ENCODE assay signal across 21 cellular contexts in the genomic region with DNA sequence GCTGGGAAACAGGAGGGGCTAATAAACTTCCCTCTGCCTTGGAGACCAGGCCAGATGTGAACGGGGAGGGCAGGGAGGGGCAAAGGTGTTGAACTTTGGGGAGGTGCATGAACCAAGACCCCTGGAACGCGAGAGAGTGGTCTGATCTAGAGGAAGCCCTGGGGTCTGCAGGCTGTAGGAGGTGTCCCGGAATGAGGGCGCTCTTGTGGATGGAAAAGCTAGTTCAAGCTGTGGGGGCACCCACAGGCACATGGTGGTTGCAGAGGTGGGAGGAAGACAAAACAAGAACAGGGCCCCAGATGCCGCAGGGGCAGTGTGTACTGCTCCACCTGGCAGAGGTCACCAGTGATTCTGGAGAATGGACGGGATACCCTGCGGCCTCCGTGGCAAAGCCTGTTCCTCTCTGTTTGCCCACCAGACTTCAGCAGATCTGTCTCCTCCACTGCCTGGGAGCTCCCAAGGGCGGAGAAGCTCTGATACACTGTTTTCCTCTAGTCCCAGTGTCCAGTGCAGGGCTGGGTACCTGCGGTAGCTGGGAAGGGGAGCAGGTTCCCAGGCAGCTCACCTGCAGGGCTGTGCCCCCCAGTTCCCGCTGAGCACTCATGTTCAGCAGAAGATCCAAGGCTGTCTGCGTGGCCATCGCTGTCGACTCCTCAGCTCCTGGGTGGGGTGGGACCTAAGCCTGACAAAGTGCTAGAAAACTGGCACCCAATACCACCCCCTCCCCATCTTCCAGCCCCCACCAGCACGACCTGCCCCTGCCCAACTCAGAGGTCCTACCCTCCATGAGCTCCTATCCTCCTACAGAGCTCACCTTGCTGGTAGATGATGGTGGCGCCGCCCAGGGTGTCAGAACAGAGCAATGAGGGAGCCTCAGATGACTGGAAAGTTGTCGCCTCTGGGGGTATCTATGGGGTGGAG. TPM values are rescaled to one million over a fixed set of nuclear protein-coding genes. Genes with fewer than 3 reads are reported as not detected.
"Had no signal": no experiment of that assay in that cellular context is flagged by ENCODE, and none has a peak within 500 bp of the region (broad histone marks: within the 10 kb centered on the region; RNA-seq: fewer than 3 reads in every experiment).

No MANE protein-coding gene starts in this region.

- H3K9ac ChIP-seq: parathyroid adenoma had no signal

- ATAC-seq: activated T-helper 17 cell treated with anti-CD3 and anti-CD28 coated beads, Interleukin-2, amount 50 U/mL, for 72 hours; left lobe of liver; mucosa of descending colon; naive thymus-derived CD4-positive, alpha-beta T cell had no signal

- H2AFZ ChIP-seq: hepatocyte, parathyroid adenoma had no signal

- H3K36me3 ChIP-seq: uterus had no signal

- H3K4me2 ChIP-seq: hepatocyte had no signal

- H3K27me3 ChIP-seq: esophagus squamous epithelium, hepatocyte, uterus had no signal

- H3K9me3 ChIP-seq: esophagus squamous epithelium, mucosa of descending colon, uterus had no signal

- H3K4me1 ChIP-seq: parathyroid adenoma, uterus had no signal

- H3K79me2 ChIP-seq: hepatocyte, parathyroid adenoma had no signal

- DNase-seq: activated B cell treated with CpG ODN at 0.5 μM for 24 hours; activated CD4-positive, alpha-beta T cell treated with anti-CD3 and anti-CD28 coated beads, Interleukin-2, amount 10 ng/mL, durations not matched to agents 7 days and 5 days; activated CD8-positive, alpha-beta memory T cell treated with anti-CD3 and anti-CD28 coated beads, Interleukin-2, amount 50 U/mL, for 48 hours; activated naive CD4-positive, alpha-beta T cell treated with anti-CD3 and anti-CD28 coated beads, Interleukin-2, amount 50 U/mL, for 16 hours; amniotic stem cell; cortex of kidney; effector CD4-positive, alpha-beta T cell; esophagus squamous epithelium; islet precursor cell; naive thymus-derived CD4-positive, alpha-beta T cell; small intestine; uterus had no signal

- H3K27ac ChIP-seq: esophagus squamous epithelium, hepatocyte, parathyroid adenoma, uterus had no signal

- H3K4me3 ChIP-seq: esophagus squamous epithelium, hepatocyte, mucosa of descending colon, uterus had no signal

RNA-seq across cellular contexts. Expression of gene PLTP, which starts 45.3 kb away (rescaled TPM):
- polyA plus RNA-seq: naive thymus-derived CD4-positive, alpha-beta T cell had no signal

RNA-seq across cellular contexts. Expression of gene MMP9, which starts 51.4 kb away (rescaled TPM):
- total RNA-seq: activated CD4-positive, alpha-beta T cell treated with anti-CD3 and anti-CD28 coated beads, Interleukin-2, amount 10 ng/mL, durations not matched to agents 7 days and 5 days; activated T-helper 17 cell treated with anti-CD3 and anti-CD28 coated beads, Interleukin-2, amount 50 U/mL, for 72 hours; endothelial cell of umbilical vein; fibroblast of villous mesenchyme; renal cortical epithelial cell; T-helper 2 cell treated with Interferon-gamma antibody and Interleukin-4, amounts not matched to agents 100 ng/mL and 5 ng/mL, for 36 hours had no signal
- polyA plus RNA-seq: endothelial cell of umbilical vein; naive thymus-derived CD4-positive, alpha-beta T cell had no signal
